ENCODE assay signal across 18 cellular contexts in genomic region chr4:82517043-82517442, GRCh38. TPM values are rescaled to one million over a fixed set of nuclear protein-coding genes. Genes with fewer than 3 reads are reported as not detected.
DNase-seq lines count a peak whose midpoint lies in the region; ATAC-seq and TF ChIP-seq lines count a peak whose summit lies in the region.
"Had no signal": no experiment of that assay in that cellular context is flagged by ENCODE, and none has a peak within 500 bp of the region (broad histone marks: within the 10 kb centered on the region; RNA-seq: fewer than 3 reads in every experiment).

No MANE protein-coding gene starts in this region.

- H3K4me3 ChIP-seq in RWPE2 (ENCODE audit: severe bottlenecking), result no peak overlapping the region
- H3K4me3 ChIP-seq in epithelial cell of esophagus (ENCODE audit: low read length), result no peak overlapping the region
- H3K4me3 ChIP-seq: gastrocnemius medialis, right lobe of liver, upper lobe of left lung had no signal

- peak; percentile 58 for ATAC-seq in RWPE2 (ENCODE audit: low read depth)
- no peak for ATAC-seq in GM21423 (IDR thresholded peaks at IDR 0.05; ENCODE audit: unreplicated experiment)
- ATAC-seq in GM19023 (IDR thresholded peaks at IDR 0.05; ENCODE audit: unreplicated experiment), result no peak
- no peak for ATAC-seq in HG02642 (IDR thresholded peaks at IDR 0.05; ENCODE audit: poor library complexity, unreplicated experiment)
- ATAC-seq: gastrocnemius medialis; left lobe of liver; right lobe of liver; stimulated activated naive CD8-positive, alpha-beta T cell treated with anti-CD3 and anti-CD28 coated beads, Interleukin-15, Interleukin-2, amounts not matched to agents 100 U/mL and 50 U/mL, for 24 hours had no signal

- H3K4me1 ChIP-seq in RWPE2 (ENCODE audit: insufficient read depth, poor library complexity, severe bottlenecking), result no peaks in the 10 kb centered on the region
- H3K4me1 ChIP-seq: upper lobe of left lung had no signal

- DNase-seq in EL, result peak; percentile 52
- DNase-seq in RWPE2 (ENCODE audit: low spot score), result no peak
- DNase-seq in epithelial cell of esophagus (ENCODE audit: low read depth), result peak; percentile 36
- peak; percentile 53 for DNase-seq in pulmonary artery endothelial cell (ENCODE audit: low read depth, low spot score)
- DNase-seq in middle frontal gyrus (ENCODE audit: extremely low spot score, low spot score), result no peak
- DNase-seq: activated CD4-positive, alpha-beta T cell treated with anti-CD3 and anti-CD28 coated beads for 4 hours; COR-L47; gastrocnemius medialis; HFFc6; NCI-H1436 treated with DMSO at 0.1 percent for 48 hours; nucleus accumbens; right lobe of liver; stimulated activated naive CD8-positive, alpha-beta T cell treated with anti-CD3 and anti-CD28 coated beads, Interleukin-15, Interleukin-2, amounts not matched to agents 100 U/mL and 50 U/mL, for 24 hours; upper lobe of left lung had no signal

- H3K36me3 ChIP-seq in RWPE2 (ENCODE audit: low read depth), result no peaks in the 10 kb centered on the region
- H3K36me3 ChIP-seq: gastrocnemius medialis, right lobe of liver, upper lobe of left lung had no signal

- H3K27me3 ChIP-seq in RWPE2 (ENCODE audit: insufficient read depth, poor library complexity, severe bottlenecking), result no peaks in the 10 kb centered on the region
- H3K27me3 ChIP-seq: gastrocnemius medialis, right lobe of liver, upper lobe of left lung had no signal

- H3K9me3 ChIP-seq in RWPE2 (ENCODE audit: severe bottlenecking), result no peaks in the 10 kb centered on the region
- H3K9me3 ChIP-seq: gastrocnemius medialis, right lobe of liver, upper lobe of left lung had no signal

- no peak for TF ChIP-seq CTCF in RWPE2 (IDR thresholded peaks at IDR 0.05; ENCODE audit: poor library complexity, severe bottlenecking)
- no peak for TF ChIP-seq CTCF in epithelial cell of esophagus (IDR thresholded peaks at IDR 0.05; ENCODE audit: insufficient read depth, low read depth, low read length, missing control alignments)

- no peak overlapping the region for H3K27ac ChIP-seq in RWPE2 (ENCODE audit: poor library complexity, severe bottlenecking)
- H3K27ac ChIP-seq: upper lobe of left lung had no signal

RNA-seq across cellular contexts. Expression of gene TMEM150C, which starts 44.7 kb away (rescaled TPM):
- total RNA-seq in pulmonary artery endothelial cell, result 4.4 and 6.9 TPM in 2 replicates
- total RNA-seq: HFFc6 had no signal

Comparison
In these comparisons a context has a peak if more than half of its experiments do, and no peak if none do; other contexts are left out.
1. DNase-seq: peak in EL (single experiment), epithelial cell of esophagus (single experiment) and pulmonary artery endothelial cell (single experiment); none in RWPE2 (single experiment) and middle frontal gyrus (single experiment).